Comparison of ENCODE assay signal across 20 cellular contexts in the genomic region with DNA sequence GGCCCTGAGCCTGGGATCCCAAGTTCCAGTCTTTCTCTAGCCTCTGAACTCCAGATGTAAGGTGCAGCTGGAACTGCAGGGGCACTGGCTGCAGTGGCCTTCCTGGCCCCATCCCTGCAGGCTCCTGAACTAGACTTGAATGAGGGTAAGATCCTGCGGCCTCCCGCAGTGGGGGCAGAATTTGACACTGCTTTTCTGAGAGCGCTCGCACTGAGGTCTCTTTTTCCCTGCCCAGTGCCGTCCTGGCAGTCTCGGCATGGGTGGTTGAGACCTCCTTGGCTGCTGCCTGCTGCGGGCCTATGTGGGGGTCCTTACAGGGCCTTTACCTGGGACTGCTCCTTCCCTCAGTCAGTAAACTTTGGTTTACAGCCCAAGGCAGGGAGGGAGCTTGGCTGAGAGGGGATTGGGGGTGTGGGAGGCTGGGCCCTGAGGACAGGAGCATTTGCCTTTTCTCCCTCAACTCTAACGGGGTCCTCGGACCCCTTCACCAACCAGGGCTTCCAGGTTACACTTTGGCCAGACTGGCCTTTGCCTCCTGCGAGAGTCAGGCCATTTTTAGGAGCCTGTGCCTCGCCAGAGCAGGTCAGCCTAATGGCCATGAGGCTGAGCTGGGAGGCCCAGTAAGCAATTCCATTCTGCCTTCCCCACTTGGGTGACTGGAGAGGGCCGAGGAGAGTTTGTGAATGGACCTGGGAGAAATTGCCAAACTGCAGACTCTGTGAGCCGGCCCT. TPM values are rescaled to one million over a fixed set of nuclear protein-coding genes. Genes with fewer than 3 reads are reported as not detected.
DNase-seq lines count a peak whose midpoint lies in the region; ATAC-seq and TF ChIP-seq lines count a peak whose summit lies in the region.
"Had no signal": no experiment of that assay in that cellular context is flagged by ENCODE, and none has a peak within 500 bp of the region (broad histone marks: within the 10 kb centered on the region; RNA-seq: fewer than 3 reads in every experiment).

No MANE protein-coding gene starts in this region.

- no peaks in the 10 kb centered on the region for H4K20me1 ChIP-seq in Karpas-422 (ENCODE audit: insufficient read depth, low read depth, low read length)

- H3K27ac Mint-ChIP-seq in activated naive CD4-positive, alpha-beta T cell treated with anti-CD3 and anti-CD28 coated beads, Interleukin-2, amount 10 ng/mL, durations not matched to agents 7 days and 5 days: no peak overlapping the region
- H3K27ac Mint-ChIP-seq in stimulated activated effector memory CD8-positive, alpha-beta T cell treated with anti-CD3 and anti-CD28 coated beads, Interleukin-12 subunit alpha, Interleukin-12 subunit beta, amount 100 ng/mL, for 72 hours: peak overlapping the region; percentile 65
- no peak overlapping the region for H3K27ac Mint-ChIP-seq in Caco-2 (ENCODE audit: unreplicated experiment)
- no peak overlapping the region for H3K27ac Mint-ChIP-seq in activated CD4-positive, alpha-beta memory T cell treated with anti-CD3 and anti-CD28 coated beads for 36 hours
- H3K27ac Mint-ChIP-seq: CD4-positive, CD25-positive, alpha-beta regulatory T cell had no signal

- H3K4me1 Mint-ChIP-seq in activated naive CD4-positive, alpha-beta T cell treated with anti-CD3 and anti-CD28 coated beads, Interleukin-2, amount 10 ng/mL, durations not matched to agents 7 days and 5 days: peaks cover 17% of the 10 kb centered on the region
- H3K4me1 Mint-ChIP-seq in stimulated activated effector memory CD8-positive, alpha-beta T cell treated with anti-CD3 and anti-CD28 coated beads, Interleukin-12 subunit alpha, Interleukin-12 subunit beta, amount 100 ng/mL, for 72 hours: peaks cover 4% of the 10 kb centered on the region
- H3K4me1 Mint-ChIP-seq in Caco-2 (ENCODE audit: low read depth, unreplicated experiment): peaks cover 6% of the 10 kb centered on the region
- H3K4me1 Mint-ChIP-seq in activated CD4-positive, alpha-beta memory T cell treated with anti-CD3 and anti-CD28 coated beads for 36 hours (ENCODE audit: low read depth): no peaks in the 10 kb centered on the region

- POLR2A ChIA-PET in Caco-2 (lab: Charles Lee): interaction anchor here (0.6 kb wide), 1 partner anchor 30 kb away, joined by 4 read pairs; no protein-coding TSS in a partner anchor
- POLR2A ChIA-PET in activated CD4-positive, alpha-beta memory T cell treated with anti-CD3 and anti-CD28 coated beads for 36 hours (lab: Charles Lee): interaction anchor here (0.5 kb wide), 1 partner anchor 517 kb away, joined by 3 read pairs; no protein-coding TSS in a partner anchor

- no peaks in the 10 kb centered on the region for H3K36me3 Mint-ChIP-seq in activated naive CD4-positive, alpha-beta T cell treated with anti-CD3 and anti-CD28 coated beads, Interleukin-2, amount 10 ng/mL, durations not matched to agents 7 days and 5 days
- H3K36me3 Mint-ChIP-seq in stimulated activated effector memory CD8-positive, alpha-beta T cell treated with anti-CD3 and anti-CD28 coated beads, Interleukin-12 subunit alpha, Interleukin-12 subunit beta, amount 100 ng/mL, for 72 hours: peaks cover 6% of the 10 kb centered on the region
- H3K36me3 Mint-ChIP-seq in Caco-2 (ENCODE audit: insufficient read depth, unreplicated experiment): peaks cover 13% of the 10 kb centered on the region
- H3K36me3 Mint-ChIP-seq in activated CD4-positive, alpha-beta memory T cell treated with anti-CD3 and anti-CD28 coated beads for 36 hours: no peaks in the 10 kb centered on the region
- H3K36me3 Mint-ChIP-seq: CD4-positive, CD25-positive, alpha-beta regulatory T cell had no signal

- H3K4me3 ChIP-seq in Karpas-422 (ENCODE audit: low read length) (no peak overlapping the region), iPS-15b (ENCODE audit: low read depth, low read length) (no peak overlapping the region), Caco-2 (ENCODE audit: low read depth, low read length) (no peak overlapping the region)
- H3K4me3 ChIP-seq: A549, GM23248 had no signal

- CTCF ChIA-PET in activated naive CD4-positive, alpha-beta T cell treated with anti-CD3 and anti-CD28 coated beads, Interleukin-2, amount 10 ng/mL, durations not matched to agents 7 days and 5 days (lab: Charles Lee): interaction anchor here (1.1 to 1.7 kb wide), 3 partner anchors 10 to 487 kb away, joined by 3 to 7 read pairs (median 4); a partner anchor contains a TSS
- CTCF ChIA-PET in Caco-2 (lab: Charles Lee): no interaction called here
- CTCF ChIA-PET in activated CD4-positive, alpha-beta memory T cell treated with anti-CD3 and anti-CD28 coated beads for 36 hours (lab: Charles Lee): interaction anchor here (2.2 kb wide), 1 partner anchor 496 kb away, joined by 11 read pairs; no protein-coding TSS in a partner anchor

- intact Hi-C loops in Caco-2 (cut with micrococcal nuclease; ENCODE audit: unreplicated experiment): no loop called here
- intact Hi-C loops in activated CD4-positive, alpha-beta memory T cell treated with anti-CD3 and anti-CD28 coated beads for 36 hours (cut with micrococcal nuclease): no loop called here

- 0 out of 2 replicates have a peak overlapping the region, but pooled peaks have one; percentile 13 for H3K9ac ChIP-seq in Karpas-422 (ENCODE audit: low read length)
- H3K9ac ChIP-seq in iPS-15b (ENCODE audit: low read depth, low read length): peak overlapping the region; percentile 37
- H3K9ac ChIP-seq: GM23248 had no signal

- H3K9me2 ChIP-seq in Karpas-422 (replicated peaks; ENCODE audit: insufficient read depth, low read length): no peaks in the 10 kb centered on the region

- H3K27me3 ChIP-seq in Karpas-422 (ENCODE audit: low read length) (no peaks in the 10 kb centered on the region), iPS-15b (ENCODE audit: control insufficient read depth, insufficient read depth, low read length) (no peaks in the 10 kb centered on the region), Caco-2 (replicated peaks; ENCODE audit: control insufficient read depth, insufficient read depth, low read length) (no peaks in the 10 kb centered on the region)

- H3K27ac ChIP-seq in Karpas-422 (ENCODE audit: low read length): no peak overlapping the region
- H3K27ac ChIP-seq: A549, GM23248, HL-60 had no signal

- BruUV-seq in Caco-2 (replicated peaks; lab: Mats Ljungman, UMichigan): no TSS peak

- H3K9me3 ChIP-seq in Karpas-422 (ENCODE audit: low read length) (no peaks in the 10 kb centered on the region), iPS-15b (ENCODE audit: control insufficient read depth, insufficient read depth, low read length) (no peaks in the 10 kb centered on the region), Caco-2 (no peaks in the 10 kb centered on the region)
- H3K9me3 ChIP-seq: A549 had no signal

- ATAC-seq in stimulated activated effector memory CD8-positive, alpha-beta T cell treated with anti-CD3 and anti-CD28 coated beads, Interleukin-12 subunit alpha, Interleukin-12 subunit beta, amount 100 ng/mL, for 72 hours: no peak
- ATAC-seq: A549 had no signal

- peak; percentile 16 for DNase-seq in activated naive CD4-positive, alpha-beta T cell treated with anti-CD3 and anti-CD28 coated beads, Interleukin-2, amount 10 ng/mL, durations not matched to agents 7 days and 5 days
- no peak for DNase-seq in activated naive CD4-positive, alpha-beta T cell treated with Interleukin-2 at 50 U/mL for 16 hours
- DNase-seq in Karpas-422 (no peak), Caco-2 (no peak), NCI-H748 (lab: John Stamatoyannopoulos, UW; ENCODE audit: unreplicated experiment) (no peak)
- DNase-seq in stimulated activated effector memory CD8-positive, alpha-beta T cell treated with anti-CD3 and anti-CD28 coated beads, Interleukin-12 subunit alpha, Interleukin-12 subunit beta, amount 100 ng/mL, for 72 hours (ENCODE audit: low spot score in 2 of 2): no peak
- no peak for DNase-seq in activated CD4-positive, alpha-beta memory T cell treated with anti-CD3 and anti-CD28 coated beads for 36 hours
- DNase-seq: Calu3, DMS79 treated with DMSO at 0.1 percent for 48 hours, GDM1, GM23248, KBM-7, MM.1S, NCI-H1105 treated with DMSO at 0.1 percent for 48 hours, NCI-H187 treated with DMSO at 0.1 percent for 48 hours, NCI-H2171 had no signal

- no peak overlapping the region for H3K4me3 Mint-ChIP-seq in activated naive CD4-positive, alpha-beta T cell treated with anti-CD3 and anti-CD28 coated beads, Interleukin-2, amount 10 ng/mL, durations not matched to agents 7 days and 5 days
- no peak overlapping the region for H3K4me3 Mint-ChIP-seq in stimulated activated effector memory CD8-positive, alpha-beta T cell treated with anti-CD3 and anti-CD28 coated beads, Interleukin-12 subunit alpha, Interleukin-12 subunit beta, amount 100 ng/mL, for 72 hours
- H3K4me3 Mint-ChIP-seq in Caco-2 (ENCODE audit: unreplicated experiment): no peak overlapping the region
- no peak overlapping the region for H3K4me3 Mint-ChIP-seq in activated CD4-positive, alpha-beta memory T cell treated with anti-CD3 and anti-CD28 coated beads for 36 hours
- H3K4me3 Mint-ChIP-seq: CD4-positive, CD25-positive, alpha-beta regulatory T cell had no signal

- H3K27me3 Mint-ChIP-seq in activated naive CD4-positive, alpha-beta T cell treated with anti-CD3 and anti-CD28 coated beads, Interleukin-2, amount 10 ng/mL, durations not matched to agents 7 days and 5 days: peaks cover 8% of the 10 kb centered on the region
- no peaks in the 10 kb centered on the region for H3K27me3 Mint-ChIP-seq in Caco-2 (ENCODE audit: insufficient read depth, unreplicated experiment)
- H3K27me3 Mint-ChIP-seq in activated CD4-positive, alpha-beta memory T cell treated with anti-CD3 and anti-CD28 coated beads for 36 hours: no peaks in the 10 kb centered on the region

- H2AFZ ChIP-seq in Karpas-422 (ENCODE audit: low read length): no peak overlapping the region
- H2AFZ ChIP-seq: GM23248 had no signal

- H3K36me3 ChIP-seq in Karpas-422 (ENCODE audit: insufficient read depth, low read length): no peaks in the 10 kb centered on the region
- H3K36me3 ChIP-seq in iPS-15b (ENCODE audit: control insufficient read depth, insufficient read depth, low read length): peaks cover 3% of the 10 kb centered on the region
- no peaks in the 10 kb centered on the region; the same call in 1 of the 2 replicates for H3K36me3 ChIP-seq in Caco-2 (ENCODE audit: control insufficient read depth, insufficient read depth, low read length)

- H3K9me3 Mint-ChIP-seq in activated naive CD4-positive, alpha-beta T cell treated with anti-CD3 and anti-CD28 coated beads, Interleukin-2, amount 10 ng/mL, durations not matched to agents 7 days and 5 days: no peaks in the 10 kb centered on the region
- H3K9me3 Mint-ChIP-seq in stimulated activated effector memory CD8-positive, alpha-beta T cell treated with anti-CD3 and anti-CD28 coated beads, Interleukin-12 subunit alpha, Interleukin-12 subunit beta, amount 100 ng/mL, for 72 hours: no peaks in the 10 kb centered on the region
- H3K9me3 Mint-ChIP-seq in Caco-2 (ENCODE audit: unreplicated experiment): no peaks in the 10 kb centered on the region
- H3K9me3 Mint-ChIP-seq in activated CD4-positive, alpha-beta memory T cell treated with anti-CD3 and anti-CD28 coated beads for 36 hours: no peaks in the 10 kb centered on the region
- H3K9me3 Mint-ChIP-seq: CD4-positive, CD25-positive, alpha-beta regulatory T cell had no signal

- H3K4me1 ChIP-seq in Karpas-422 (ENCODE audit: low read length): peaks cover 75% of the 10 kb centered on the region
- H3K4me1 ChIP-seq in iPS-15b (ENCODE audit: control insufficient read depth, insufficient read depth, low read length): no peaks in the 10 kb centered on the region
- H3K4me1 ChIP-seq in Caco-2: no peaks in the 10 kb centered on the region
- H3K4me1 ChIP-seq: A549 had no signal

- no peaks in the 10 kb centered on the region for H3K79me2 ChIP-seq in Karpas-422 (ENCODE audit: low read length)

- no peak for TF ChIP-seq CTCF in Caco-2 (IDR thresholded peaks at IDR 0.05; ENCODE audit: insufficient read depth in 1 of 2, low read depth in 1 of 2, low read length in 1 of 2, severe bottlenecking in 1 of 2, unreplicated experiment in 1 of 2)

- no peak overlapping the region for H3K4me2 ChIP-seq in Karpas-422 (ENCODE audit: low read depth, low read length, poor library complexity, severe bottlenecking)
- H3K4me2 ChIP-seq: A549 had no signal

RNA-seq across cellular contexts. Expression of a gene that starts 35.4 kb away (rescaled TPM):
- total RNA-seq in Karpas-422 (2014; rRNA removed; shearing (Covaris generic); ENCODE audit: low replicate concordance): under 0.01 and 0.07 TPM in 2 replicates
- total RNA-seq in Caco-2 (2022): 17.1 and 20.0 TPM in 2 replicates
- under 1 TPM; 0.26 to 0.41 TPM for total RNA-seq in activated CD4-positive, alpha-beta memory T cell treated with anti-CD3 and anti-CD28 coated beads for 36 hours
- total RNA-seq: GM23248 had no signal

Comparison
In these comparisons a context has a peak if more than half of its experiments do, and no peak if none do; other contexts are left out.
1. RNA of a gene that starts 35.4 kb away (total RNA-seq): 17.1 to 20.0 TPM in Caco-2; 0.26 to 0.41 TPM in activated CD4-positive, alpha-beta memory T cell treated with anti-CD3 and anti-CD28 coated beads for 36 hours and under 0.01 to 0.07 TPM in Karpas-422; every median in the first group is over 10 times any median in the second.